ENCODE assay signal across 16 cellular contexts in the genomic region with DNA sequence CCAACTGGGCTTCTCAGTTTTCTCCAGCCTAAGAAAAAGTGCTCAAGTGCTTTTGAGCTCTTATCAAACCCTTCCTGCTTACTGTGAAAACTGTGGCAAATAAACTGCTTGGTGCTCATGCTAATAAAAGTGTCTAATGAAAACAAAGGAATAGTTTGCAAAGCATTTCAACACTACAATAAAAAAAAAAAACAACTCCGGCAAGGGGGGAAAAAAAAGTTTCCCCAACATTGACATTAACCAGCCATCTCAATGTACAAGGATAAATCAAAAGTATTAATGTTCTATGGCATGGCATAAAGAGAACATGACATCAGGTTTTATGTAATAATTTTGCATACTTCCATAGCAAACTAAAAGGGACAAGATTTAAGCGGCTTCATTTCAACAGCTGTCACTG. TPM values are rescaled to one million over a fixed set of nuclear protein-coding genes. Genes with fewer than 3 reads are reported as not detected.
A peak's percentile ranks its signal among the peaks of the same experiment; 100 is the strongest.
DNase-seq lines count a peak whose midpoint lies in the region; ATAC-seq and TF ChIP-seq lines count a peak whose summit lies in the region.
"Had no signal": no experiment of that assay in that cellular context is flagged by ENCODE, and none has a peak within 500 bp of the region (broad histone marks: within the 10 kb centered on the region; RNA-seq: fewer than 3 reads in every experiment).

No MANE protein-coding gene starts in this region.

- peak overlapping the region; percentile 55 for H3K27ac ChIP-seq in subcutaneous abdominal adipose tissue (ENCODE audit: low read depth, low read length)

- POLR2A ChIA-PET in activated CD8-positive, alpha-beta T cell treated with anti-CD3 and anti-CD28 coated beads for 36 hours (lab: Charles Lee): interaction anchor here (0.6 to 1.2 kb wide), 3 partner anchors 11 to 14 kb away, joined by 3 to 4 read pairs (median 3); no protein-coding TSS in a partner anchor

- TF ChIP-seq CTCF in activated CD8-positive, alpha-beta T cell treated with anti-CD3 and anti-CD28 coated beads for 36 hours (IDR thresholded peaks at IDR 0.05): no peak
- no peak for TF ChIP-seq CTCF in mesothelial cell of epicardium (IDR thresholded peaks at IDR 0.05; ENCODE audit: unreplicated experiment)

- H3K4me3 Mint-ChIP-seq in activated T-cell treated with anti-CD3 and anti-CD28 coated beads, Interleukin-2, amount 50 U/mL, for 72 hours: no peak overlapping the region
- H3K4me3 Mint-ChIP-seq in activated CD8-positive, alpha-beta T cell treated with anti-CD3 and anti-CD28 coated beads for 36 hours: no peak overlapping the region
- no peak overlapping the region for H3K4me3 Mint-ChIP-seq in mesothelial cell of epicardium

- peaks cover 72% of the 10 kb centered on the region for H3K4me1 Mint-ChIP-seq in activated T-cell treated with anti-CD3 and anti-CD28 coated beads, Interleukin-2, amount 50 U/mL, for 72 hours (ENCODE audit: low read depth)
- H3K4me1 Mint-ChIP-seq in activated CD8-positive, alpha-beta T cell treated with anti-CD3 and anti-CD28 coated beads for 36 hours (ENCODE audit: low read depth): peaks cover 70% of the 10 kb centered on the region
- H3K4me1 Mint-ChIP-seq in mesothelial cell of epicardium: peaks cover 43% of the 10 kb centered on the region

- peaks cover 0 to 70% (median 50%) of the 10 kb centered on the region in 5 donors for H3K4me1 ChIP-seq in subcutaneous abdominal adipose tissue (ENCODE audit: control insufficient read depth in 5 of 5, insufficient read depth in 5 of 5, low read length in 5 of 5)

- no peaks in the 10 kb centered on the region for H3K9me3 ChIP-seq in subcutaneous abdominal adipose tissue (ENCODE audit: control insufficient read depth in 5 of 5, low read length in 5 of 5)

- no peaks in the 10 kb centered on the region for H3K27me3 Mint-ChIP-seq in activated T-cell treated with anti-CD3 and anti-CD28 coated beads, Interleukin-2, amount 50 U/mL, for 72 hours (ENCODE audit: low read depth)
- H3K27me3 Mint-ChIP-seq in activated CD8-positive, alpha-beta T cell treated with anti-CD3 and anti-CD28 coated beads for 36 hours: no peaks in the 10 kb centered on the region
- H3K27me3 Mint-ChIP-seq in mesothelial cell of epicardium (ENCODE audit: low read depth): no peaks in the 10 kb centered on the region

- no peaks in the 10 kb centered on the region for H3K9me3 Mint-ChIP-seq in activated T-cell treated with anti-CD3 and anti-CD28 coated beads, Interleukin-2, amount 50 U/mL, for 72 hours
- H3K9me3 Mint-ChIP-seq in activated CD8-positive, alpha-beta T cell treated with anti-CD3 and anti-CD28 coated beads for 36 hours: no peaks in the 10 kb centered on the region
- H3K9me3 Mint-ChIP-seq in mesothelial cell of epicardium: no peaks in the 10 kb centered on the region

- H3K9ac ChIP-seq in subcutaneous abdominal adipose tissue (ENCODE audit: low read length in 5 of 5): peak overlapping the region in 1 of 5 donors; percentile 4

- ATAC-seq in activated T-cell treated with anti-CD3 and anti-CD28 coated beads, Interleukin-2, amount 50 U/mL, for 72 hours (replicated peaks in 1 of 2): no peak
- ATAC-seq in activated CD8-positive, alpha-beta T cell treated with anti-CD3 and anti-CD28 coated beads for 36 hours: no peak
- ATAC-seq in HG03571 (IDR thresholded peaks at IDR 0.05; ENCODE audit: unreplicated experiment): no peak
- ATAC-seq: Right ventricle myocardium inferior had no signal

- no peaks in the 10 kb centered on the region for H3K27me3 ChIP-seq in subcutaneous abdominal adipose tissue (ENCODE audit: control insufficient read depth in 5 of 5, insufficient read depth in 4 of 5, low read length in 5 of 5)

- H3K36me3 ChIP-seq in subcutaneous abdominal adipose tissue (ENCODE audit: control insufficient read depth in 5 of 5, insufficient read depth in 5 of 5, low read length in 5 of 5): peaks cover 4 to 20% (median 17%) of the 10 kb centered on the region in 5 donors

- peaks cover 5 to 29% of the 10 kb centered on the region in 2 donors for H3K36me3 Mint-ChIP-seq in activated T-cell treated with anti-CD3 and anti-CD28 coated beads, Interleukin-2, amount 50 U/mL, for 72 hours (ENCODE audit: insufficient read depth in 2 of 2)
- peaks cover 61% of the 10 kb centered on the region for H3K36me3 Mint-ChIP-seq in activated CD8-positive, alpha-beta T cell treated with anti-CD3 and anti-CD28 coated beads for 36 hours (ENCODE audit: low read depth)
- peaks cover 18% of the 10 kb centered on the region for H3K36me3 Mint-ChIP-seq in mesothelial cell of epicardium

- intact Hi-C loops in activated CD8-positive, alpha-beta T cell treated with anti-CD3 and anti-CD28 coated beads for 36 hours (cut with micrococcal nuclease): no loop called here

- no peak overlapping the region for H3K4me3 ChIP-seq in subcutaneous abdominal adipose tissue (ENCODE audit: low read depth in 1 of 5, low read length in 5 of 5)

- CTCF ChIA-PET in activated CD8-positive, alpha-beta T cell treated with anti-CD3 and anti-CD28 coated beads for 36 hours (lab: Charles Lee): interaction anchor here (0.8 to 0.9 kb wide), 2 partner anchors 16 to 103 kb away, joined by 3 read pairs; no protein-coding TSS in a partner anchor

- DNase-seq in activated T-cell treated with anti-CD3 and anti-CD28 coated beads, Interleukin-2, amount 50 U/mL, for 72 hours: no peak
- DNase-seq in activated T-cell treated with anti-CD3 and anti-CD28 coated beads, Interleukin-2, amount 50 U/mL, for 1 hour: no peak
- no peak for DNase-seq in activated CD8-positive, alpha-beta T cell treated with anti-CD3 and anti-CD28 coated beads for 36 hours
- DNase-seq in mesothelial cell of epicardium (ENCODE audit: low spot score in 2 of 2, unreplicated experiment in 2 of 2): no peak
- DNase-seq in activated effector memory CD4-positive, alpha-beta T cell treated with anti-CD3 and anti-CD28 coated beads, Interleukin-2, amount 50 U/mL, for 16 hours: no peak
- no peak for DNase-seq in NOMO-1 treated with DMSO at 0.1 percent for 48 hours (lab: John Stamatoyannopoulos, UW; ENCODE audit: unreplicated experiment)
- DNase-seq: activated CD8-positive, alpha-beta memory T cell treated with anti-CD3 and anti-CD28 coated beads for 24 hours; activated naive CD4-positive, alpha-beta T cell treated with Interleukin-2 at 50 U/mL for 16 hours; central memory CD4-positive, alpha-beta T cell; HCEC 1CT; kidney glomerular epithelial cell; NCI-H2029 treated with DMSO at 0.1 percent for 48 hours; NCI-H774 had no signal

- H3K27ac Mint-ChIP-seq in activated T-cell treated with anti-CD3 and anti-CD28 coated beads, Interleukin-2, amount 50 U/mL, for 72 hours: peak overlapping the region; percentile 94
- H3K27ac Mint-ChIP-seq in activated CD8-positive, alpha-beta T cell treated with anti-CD3 and anti-CD28 coated beads for 36 hours: peak overlapping the region; percentile 38
- peak overlapping the region; percentile 31 for H3K27ac Mint-ChIP-seq in mesothelial cell of epicardium

RNA-seq across cellular contexts. Expression of a gene that starts 6.5 kb away (rescaled TPM):
- 100 to 1,000 TPM; 272 to 296 TPM for total RNA-seq in activated T-cell treated with anti-CD3 and anti-CD28 coated beads, Interleukin-2, amount 50 U/mL, for 72 hours
- total RNA-seq in activated CD8-positive, alpha-beta T cell treated with anti-CD3 and anti-CD28 coated beads for 36 hours: 100 to 1,000 TPM; 399 to 415 TPM
- 308 to 312 TPM (median 309 TPM) in 3 replicates for total RNA-seq in mesothelial cell of epicardium

RNA-seq across cellular contexts. Expression of a gene that starts 14.7 kb away (rescaled TPM):
- not detected for total RNA-seq in activated T-cell treated with anti-CD3 and anti-CD28 coated beads, Interleukin-2, amount 50 U/mL, for 72 hours
- total RNA-seq in activated CD8-positive, alpha-beta T cell treated with anti-CD3 and anti-CD28 coated beads for 36 hours: not detected
- 0.27 to 0.52 TPM in 2 of 3 replicates, not detected in the other for total RNA-seq in mesothelial cell of epicardium
- total RNA-seq: Right ventricle myocardium inferior had no signal

Comparison
In these comparisons a context has a peak if more than half of its experiments do, and no peak if none do; other contexts are left out.
1. H3K27ac Mint-ChIP-seq: peak in every context shown above with its lines; median percentile 94 in activated T-cell treated with anti-CD3 and anti-CD28 coated beads, Interleukin-2, amount 50 U/mL, for 72 hours; 38 in activated CD8-positive, alpha-beta T cell treated with anti-CD3 and anti-CD28 coated beads for 36 hours; 31 in mesothelial cell of epicardium.